15 cellular contexts compared by ENCODE assay signal in the genomic region with DNA sequence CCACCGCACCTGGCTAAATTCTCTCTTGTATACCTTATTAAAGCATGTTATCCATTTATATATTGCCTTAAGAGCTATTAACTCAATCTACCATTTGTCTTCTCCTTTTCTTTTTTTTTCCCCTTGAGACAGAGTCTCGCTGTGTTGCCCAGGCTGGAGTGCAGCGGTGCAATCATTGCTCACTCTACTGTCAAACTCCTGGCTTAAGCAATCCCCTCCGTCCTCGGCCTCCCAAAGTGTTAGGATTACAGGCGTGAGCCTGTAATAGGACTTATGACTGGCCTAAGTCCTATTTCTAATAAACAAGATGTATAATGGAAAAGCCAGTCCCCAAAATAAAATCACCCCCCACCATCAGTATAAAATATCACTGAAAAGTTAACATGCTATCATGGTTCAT. TPM values are rescaled to one million over a fixed set of nuclear protein-coding genes. Genes with fewer than 3 reads are reported as not detected.
DNase-seq lines count a peak whose midpoint lies in the region; ATAC-seq and TF ChIP-seq lines count a peak whose summit lies in the region.
"Had no signal": no experiment of that assay in that cellular context is flagged by ENCODE, and none has a peak within 500 bp of the region (broad histone marks: within the 10 kb centered on the region; RNA-seq: fewer than 3 reads in every experiment).

No MANE protein-coding gene starts in this region.

- H3K4me3 ChIP-seq in CD4-positive, CD25-positive, alpha-beta regulatory T cell (ENCODE audit: low read depth, low read length), result no peak overlapping the region
- no peak overlapping the region for H3K4me3 ChIP-seq in sigmoid colon
- H3K4me3 ChIP-seq in MM.1S (ENCODE audit: low read length), result no peak overlapping the region

- no peaks in the 10 kb centered on the region for H3K9me3 Mint-ChIP-seq in T-helper 2 cell treated with Interferon-gamma antibody and Interleukin-4, amounts not matched to agents 5 μg/mL and 100 μg/mL, for 36 hours
- H3K9me3 Mint-ChIP-seq in CD4-positive, CD25-positive, alpha-beta regulatory T cell, result no peaks in the 10 kb centered on the region
- H3K9me3 Mint-ChIP-seq in effector memory CD8-positive, alpha-beta T cell, result no peaks in the 10 kb centered on the region

- TF ChIP-seq POLR2A in sigmoid colon (IDR thresholded peaks at IDR 0.05), result no peak

- no peaks in the 10 kb centered on the region for H3K9me2 ChIP-seq in MM.1S (replicated peaks; ENCODE audit: insufficient read depth, low read length)

- peaks cover 16% of the 10 kb centered on the region for H3K4me1 ChIP-seq in CD4-positive, CD25-positive, alpha-beta regulatory T cell (ENCODE audit: control insufficient read depth, insufficient read depth, low read length, poor library complexity, severe bottlenecking)
- H3K4me1 ChIP-seq in sigmoid colon (peaks cover 0 to 10% (median 3%) of the 10 kb centered on the region in 4 donors), MM.1S (ENCODE audit: low read length) (no peaks in the 10 kb centered on the region)

- peaks cover 22% of the 10 kb centered on the region for H3K4me1 Mint-ChIP-seq in T-helper 2 cell treated with Interferon-gamma antibody and Interleukin-4, amounts not matched to agents 5 μg/mL and 100 μg/mL, for 36 hours (ENCODE audit: low read depth)
- H3K4me1 Mint-ChIP-seq in CD4-positive, CD25-positive, alpha-beta regulatory T cell, result peaks cover 16 to 53% (median 31%) of the 10 kb centered on the region in 4 donors
- H3K4me1 Mint-ChIP-seq in effector memory CD8-positive, alpha-beta T cell (ENCODE audit: low read depth in 2 of 2), result peaks cover 16 to 38% of the 10 kb centered on the region in 2 donors

- peaks cover 45% of the 10 kb centered on the region for H3K36me3 Mint-ChIP-seq in T-helper 2 cell treated with Interferon-gamma antibody and Interleukin-4, amounts not matched to agents 5 μg/mL and 100 μg/mL, for 36 hours (ENCODE audit: low read depth)
- peaks cover 19% of the 10 kb centered on the region for H3K36me3 Mint-ChIP-seq in CD4-positive, CD25-positive, alpha-beta regulatory T cell
- peaks cover 53% of the 10 kb centered on the region for H3K36me3 Mint-ChIP-seq in effector memory CD8-positive, alpha-beta T cell (ENCODE audit: insufficient read depth)

- H3K27ac ChIP-seq in CD4-positive, CD25-positive, alpha-beta regulatory T cell (ENCODE audit: insufficient read depth, low read length, poor library complexity, severe bottlenecking), result no peak overlapping the region
- H3K27ac ChIP-seq in sigmoid colon, result no peak overlapping the region
- H3K27ac ChIP-seq in MM.1S (ENCODE audit: low read length), result no peak overlapping the region

- intact Hi-C loops in sigmoid colon (cut with DNase I), result no loop called here

- H3K79me2 ChIP-seq in MM.1S (ENCODE audit: low read length), result no peaks in the 10 kb centered on the region

- peaks cover 18% of the 10 kb centered on the region for H3K36me3 ChIP-seq in CD4-positive, CD25-positive, alpha-beta regulatory T cell (ENCODE audit: control insufficient read depth, insufficient read depth, low read length)
- H3K36me3 ChIP-seq in sigmoid colon (peaks cover 0 to 45% (median 6%) of the 10 kb centered on the region in 4 donors), MM.1S (replicated peaks; ENCODE audit: insufficient read depth, low read length) (no peaks in the 10 kb centered on the region)

- WGBS in sigmoid colon, 2 donors, result 96 to 99% methylated on average over 6 of the region's 6 CpGs

- TF ChIP-seq EP300 in sigmoid colon (IDR thresholded peaks at IDR 0.05), result no peak

- TF ChIP-seq CTCF in sigmoid colon (IDR thresholded peaks at IDR 0.05) (no peak), MM.1S (IDR thresholded peaks at IDR 0.05; ENCODE audit: low read length) (no peak)

- no peak overlapping the region for H3K4me2 ChIP-seq in MM.1S (ENCODE audit: low read depth, low read length)

- no peaks in the 10 kb centered on the region for H3F3A ChIP-seq in MM.1S (ENCODE audit: insufficient read depth, low read length)

- no peaks in the 10 kb centered on the region for H3K9me3 ChIP-seq in CD4-positive, CD25-positive, alpha-beta regulatory T cell (ENCODE audit: control insufficient read depth in 2 of 2, low read length in 2 of 2)
- H3K9me3 ChIP-seq in sigmoid colon, result no peaks in the 10 kb centered on the region
- no peaks in the 10 kb centered on the region for H3K9me3 ChIP-seq in MM.1S (replicated peaks; ENCODE audit: insufficient read depth, low read length)

- H4K20me1 ChIP-seq in MM.1S (ENCODE audit: insufficient read depth, low read length), result no peaks in the 10 kb centered on the region

- H3K27ac Mint-ChIP-seq in T-helper 2 cell treated with Interferon-gamma antibody and Interleukin-4, amounts not matched to agents 5 μg/mL and 100 μg/mL, for 36 hours, result peak overlapping the region; percentile 67
- H3K27ac Mint-ChIP-seq in CD4-positive, CD25-positive, alpha-beta regulatory T cell, result peak overlapping the region; percentile 52 to 84 (median 73)
- peak overlapping the region; percentile 30 to 87 for H3K27ac Mint-ChIP-seq in effector memory CD8-positive, alpha-beta T cell
- H3K27ac Mint-ChIP-seq: B cell had no signal

- H3K27me3 Mint-ChIP-seq in T-helper 2 cell treated with Interferon-gamma antibody and Interleukin-4, amounts not matched to agents 5 μg/mL and 100 μg/mL, for 36 hours (ENCODE audit: low read depth), result no peaks in the 10 kb centered on the region
- H3K27me3 Mint-ChIP-seq in CD4-positive, CD25-positive, alpha-beta regulatory T cell, result no peaks in the 10 kb centered on the region
- H3K27me3 Mint-ChIP-seq in effector memory CD8-positive, alpha-beta T cell, result no peaks in the 10 kb centered on the region
- H3K27me3 Mint-ChIP-seq: B cell had no signal

- no peak overlapping the region for H3K9ac ChIP-seq in MM.1S (ENCODE audit: low read length)

- H2AFZ ChIP-seq in MM.1S (ENCODE audit: low read length), result no peak overlapping the region

- no peak for ATAC-seq in CD4-positive, CD25-positive, alpha-beta regulatory T cell (ENCODE audit: low read depth in 2 of 2)
- ATAC-seq in effector memory CD8-positive, alpha-beta T cell (replicated peaks), result no peak

- no peak overlapping the region for H3K4me3 Mint-ChIP-seq in T-helper 2 cell treated with Interferon-gamma antibody and Interleukin-4, amounts not matched to agents 5 μg/mL and 100 μg/mL, for 36 hours
- H3K4me3 Mint-ChIP-seq in CD4-positive, CD25-positive, alpha-beta regulatory T cell, result no peak overlapping the region
- H3K4me3 Mint-ChIP-seq in effector memory CD8-positive, alpha-beta T cell, result no peak overlapping the region
- H3K4me3 Mint-ChIP-seq: B cell had no signal

- no peaks in the 10 kb centered on the region for H3K27me3 ChIP-seq in CD4-positive, CD25-positive, alpha-beta regulatory T cell (ENCODE audit: control insufficient read depth, insufficient read depth, low read length)
- H3K27me3 ChIP-seq in sigmoid colon (no peaks in the 10 kb centered on the region), MM.1S (replicated peaks; ENCODE audit: insufficient read depth, low read length) (no peaks in the 10 kb centered on the region)

- DNase-seq in T-helper 2 cell treated with Interferon-gamma antibody and Interleukin-4, amounts not matched to agents 5 μg/mL and 100 μg/mL, for 36 hours (ENCODE audit: low spot score), result no peak
- no peak for DNase-seq in T-helper 2 cell
- no peak for DNase-seq in CD4-positive, CD25-positive, alpha-beta regulatory T cell
- DNase-seq in effector memory CD8-positive, alpha-beta T cell, result no peak
- peak; percentile 15 for DNase-seq in sigmoid colon
- DNase-seq in NCI-H526 treated with DMSO at 0.1 percent for 48 hours (lab: John Stamatoyannopoulos, UW), result no peak
- no peak for DNase-seq in activated CD4-positive, alpha-beta T cell treated with anti-CD3 and anti-CD28 coated beads for 4 hours
- no peak for DNase-seq in MM.1S
- DNase-seq: GOT3, NCI-H1105, NCI-H2081 treated with DMSO at 0.1 percent for 48 hours, NCI-H748 treated with DMSO at 0.1 percent for 48 hours, RPMI8226, SIG-M5 had no signal

RNA-seq across cellular contexts. Expression of a gene that starts 14.4 kb away (rescaled TPM):
- 88.7 TPM for total RNA-seq in CD4-positive, CD25-positive, alpha-beta regulatory T cell
- 100 to 1,000 TPM; 132 to 171 (median 143) TPM for polyA plus RNA-seq in CD4-positive, CD25-positive, alpha-beta regulatory T cell
- 100 to 1,000 TPM in 2 of 4 donors, 10 to 100 TPM in 2; 79.0 to 136 (median 108) TPM for total RNA-seq in sigmoid colon
- polyA plus RNA-seq in sigmoid colon, result 100 to 1,000 TPM in 1 of 3 donors, 10 to 100 TPM in 2; 69.4 to 105 (median 72.7) TPM
